In genomic region chr11:73072935-73073481, GRCh38 we compare ENCODE assay signal across 8 cellular contexts.
DNase-seq lines count a peak whose midpoint lies in the region; ATAC-seq and TF ChIP-seq lines count a peak whose summit lies in the region.

No MANE protein-coding gene starts in this region.

- peaks cover 9% of the 10 kb centered on the region for H3K9me3 Mint-ChIP-seq in activated T-helper 2 cell treated with anti-CD3 and anti-CD28 coated beads, Interferon-gamma antibody, Interleukin-2, Interleukin-4, amounts not matched to agents 10 μg/mL and 5 μg/mL and 100 μg/mL, durations not matched to agents 14 hours and 24 hours and 36 hours

- peaks cover 15% of the 10 kb centered on the region for H3K36me3 Mint-ChIP-seq in activated T-helper 2 cell treated with anti-CD3 and anti-CD28 coated beads, Interferon-gamma antibody, Interleukin-2, Interleukin-4, amounts not matched to agents 10 μg/mL and 5 μg/mL and 100 μg/mL, durations not matched to agents 14 hours and 24 hours and 36 hours (ENCODE audit: low read depth)

- intact Hi-C loops in activated T-helper 2 cell treated with anti-CD3 and anti-CD28 coated beads, Interferon-gamma antibody, Interleukin-2, Interleukin-4, amounts not matched to agents 10 μg/mL and 5 μg/mL and 100 μg/mL, durations not matched to agents 14 hours and 24 hours and 36 hours (cut with micrococcal nuclease): no loop called here
- intact Hi-C loops in aorta (cut with DNase I): no loop called here

- H3K9ac ChIP-seq in BLaER1 treated with 17β-estradiol and CSF1 and Interleukin-3, amounts not matched to agents 10 nM and 100 nM: peak overlapping the region in 4 of 11 experiments; percentile 29 to 49 (median 41); a peak in 8 of 22 replicates
- no peak overlapping the region for H3K9ac ChIP-seq in smooth muscle cell (ENCODE audit: low read depth)

- WGBS in aorta, 2 donors: 3 to 5% methylated on average over 2 of the region's 2 CpGs
- 89% methylated on average over 2 of the region's 2 CpGs for WGBS in smooth muscle cell (ENCODE audit: low lambda C conversion rate)

- H3K27ac ChIP-seq in BLaER1 treated with 17β-estradiol and CSF1 and Interleukin-3, amounts not matched to agents 10 nM and 100 nM: peak overlapping the region in 8 of 11 experiments; percentile 2 to 44 (median 24); a peak in 14 of 22 replicates
- H3K27ac ChIP-seq in aorta (ENCODE audit: low read depth in 1 of 2, low read length in 2 of 2) (no peak overlapping the region), smooth muscle cell (ENCODE audit: low read depth) (no peak overlapping the region)

- H3K4me3 Mint-ChIP-seq in activated T-helper 2 cell treated with anti-CD3 and anti-CD28 coated beads, Interferon-gamma antibody, Interleukin-2, Interleukin-4, amounts not matched to agents 10 μg/mL and 5 μg/mL and 100 μg/mL, durations not matched to agents 14 hours and 24 hours and 36 hours (ENCODE audit: low read depth): no peak overlapping the region

- ATAC-seq in GM18868 (IDR thresholded peaks at IDR 0.05; ENCODE audit: unreplicated experiment) (peak; percentile 56), HG03520 (IDR thresholded peaks at IDR 0.05; ENCODE audit: unreplicated experiment) (peak; percentile 68), left lobe of liver (peak; percentile 71), aorta (ENCODE audit: low FRiP score) (peak; percentile 68)

- H3K36me3 ChIP-seq in BLaER1 treated with 17β-estradiol and CSF1 and Interleukin-3, amounts not matched to agents 10 nM and 100 nM: peaks cover 8 to 59% (median 26%) of the 10 kb centered on the region in 11 experiments
- H3K36me3 ChIP-seq in aorta (ENCODE audit: control insufficient read depth in 1 of 2, insufficient read depth in 2 of 2, low read length in 1 of 2) (no peaks in the 10 kb centered on the region), smooth muscle cell (ENCODE audit: low read depth) (peaks cover 10% of the 10 kb centered on the region)

- H3F3A ChIP-seq in smooth muscle cell (ENCODE audit: low read depth): no peaks in the 10 kb centered on the region

- H3K27me3 Mint-ChIP-seq in activated T-helper 2 cell treated with anti-CD3 and anti-CD28 coated beads, Interferon-gamma antibody, Interleukin-2, Interleukin-4, amounts not matched to agents 10 μg/mL and 5 μg/mL and 100 μg/mL, durations not matched to agents 14 hours and 24 hours and 36 hours (ENCODE audit: low read depth): no peaks in the 10 kb centered on the region

- H3K4me1 Mint-ChIP-seq in activated T-helper 2 cell treated with anti-CD3 and anti-CD28 coated beads, Interferon-gamma antibody, Interleukin-2, Interleukin-4, amounts not matched to agents 10 μg/mL and 5 μg/mL and 100 μg/mL, durations not matched to agents 14 hours and 24 hours and 36 hours (ENCODE audit: low read depth): peaks cover 25% of the 10 kb centered on the region

- H3K79me2 ChIP-seq in smooth muscle cell (ENCODE audit: low read depth): peaks cover 24% of the 10 kb centered on the region

- H3K4me2 ChIP-seq in BLaER1 treated with 17β-estradiol and CSF1 and Interleukin-3, amounts not matched to agents 10 nM and 100 nM: peak overlapping the region; percentile 5 to 71 (median 44); a peak in 17 of 22 replicates
- no peak overlapping the region for H3K4me2 ChIP-seq in smooth muscle cell

- no peak for TF ChIP-seq CTCF in smooth muscle cell (IDR thresholded peaks at IDR 0.05; ENCODE audit: borderline replicate concordance, insufficient read depth, poor library complexity, severe bottlenecking)

- peak overlapping the region; percentile 33 for H3K27ac Mint-ChIP-seq in activated T-helper 2 cell treated with anti-CD3 and anti-CD28 coated beads, Interferon-gamma antibody, Interleukin-2, Interleukin-4, amounts not matched to agents 10 μg/mL and 5 μg/mL and 100 μg/mL, durations not matched to agents 14 hours and 24 hours and 36 hours

- peaks cover 9 to 22% (median 15%) of the 10 kb centered on the region in 11 experiments for H3K9me3 ChIP-seq in BLaER1 treated with 17β-estradiol and CSF1 and Interleukin-3, amounts not matched to agents 10 nM and 100 nM (replicated peaks in 1 of 11)
- H3K9me3 ChIP-seq in aorta (ENCODE audit: control insufficient read depth, low read length) (no peaks in the 10 kb centered on the region), smooth muscle cell (replicated peaks; ENCODE audit: low read depth) (no peaks in the 10 kb centered on the region)

- no peaks in the 10 kb centered on the region for H3K27me3 ChIP-seq in BLaER1 treated with 17β-estradiol and CSF1 and Interleukin-3, amounts not matched to agents 10 nM and 100 nM
- H3K27me3 ChIP-seq in aorta (ENCODE audit: control insufficient read depth in 1 of 2, insufficient read depth in 2 of 2, low read length in 1 of 2): no peaks in the 10 kb centered on the region
- no peaks in the 10 kb centered on the region for H3K27me3 ChIP-seq in smooth muscle cell (ENCODE audit: low read depth)

- peaks cover 7 to 65% (median 19%) of the 10 kb centered on the region in 10 experiments for H3K4me1 ChIP-seq in BLaER1 treated with 17β-estradiol and CSF1 and Interleukin-3, amounts not matched to agents 10 nM and 100 nM
- H3K4me1 ChIP-seq in aorta (ENCODE audit: control insufficient read depth in 1 of 2, insufficient read depth in 2 of 2, low read length in 2 of 2): no peaks in the 10 kb centered on the region
- no peaks in the 10 kb centered on the region for H3K4me1 ChIP-seq in smooth muscle cell (ENCODE audit: low read depth)

- H3K4me3 ChIP-seq in BLaER1 treated with 17β-estradiol and CSF1 and Interleukin-3, amounts not matched to agents 10 nM and 100 nM: no peak overlapping the region
- peak overlapping the region in 1 of 2 donors; percentile 34 for H3K4me3 ChIP-seq in aorta (ENCODE audit: low read length in 2 of 2)
- H3K4me3 ChIP-seq in smooth muscle cell: no peak overlapping the region

- H2AFZ ChIP-seq in smooth muscle cell (ENCODE audit: low read depth): no peak overlapping the region

- peaks cover 0 to 85% (median 5%) of the 10 kb centered on the region in 11 experiments; a peak in 9 of 22 replicates for H4K20me1 ChIP-seq in BLaER1 treated with 17β-estradiol and CSF1 and Interleukin-3, amounts not matched to agents 10 nM and 100 nM
- peaks cover 41% of the 10 kb centered on the region for H4K20me1 ChIP-seq in smooth muscle cell (ENCODE audit: low read depth)

- no peak for DNase-seq in activated T-helper 2 cell treated with anti-CD3 and anti-CD28 coated beads, Interferon-gamma antibody, Interleukin-2, Interleukin-4, amounts not matched to agents 10 μg/mL and 5 μg/mL and 100 μg/mL, durations not matched to agents 14 hours and 24 hours and 36 hours (ENCODE audit: low spot score)
- no peak for DNase-seq in left lobe of liver (ENCODE audit: low spot score)
- DNase-seq in aorta: no peak
- no peak for DNase-seq in smooth muscle cell (lab: John Stamatoyannopoulos, UW; ENCODE audit: unreplicated experiment)
- DNase-seq in activated gamma-delta T cell treated with Interleukin-2 at 50 U/mL for 16 hours: no peak

Comparison
In these comparisons a context has a peak if more than half of its experiments do, and no peak if none do; other contexts are left out.
1. H3K27ac ChIP-seq: peak in BLaER1 treated with 17β-estradiol and CSF1 and Interleukin-3, amounts not matched to agents 10 nM and 100 nM (8 of 11); none in aorta (0 of 2) and smooth muscle cell (single experiment).
2. Peak in every context shown above with its lines, with median percentiles within 50 percentile points of each other: ATAC-seq.